ENCODE assay signal across 1 cellular context in the genomic region with DNA sequence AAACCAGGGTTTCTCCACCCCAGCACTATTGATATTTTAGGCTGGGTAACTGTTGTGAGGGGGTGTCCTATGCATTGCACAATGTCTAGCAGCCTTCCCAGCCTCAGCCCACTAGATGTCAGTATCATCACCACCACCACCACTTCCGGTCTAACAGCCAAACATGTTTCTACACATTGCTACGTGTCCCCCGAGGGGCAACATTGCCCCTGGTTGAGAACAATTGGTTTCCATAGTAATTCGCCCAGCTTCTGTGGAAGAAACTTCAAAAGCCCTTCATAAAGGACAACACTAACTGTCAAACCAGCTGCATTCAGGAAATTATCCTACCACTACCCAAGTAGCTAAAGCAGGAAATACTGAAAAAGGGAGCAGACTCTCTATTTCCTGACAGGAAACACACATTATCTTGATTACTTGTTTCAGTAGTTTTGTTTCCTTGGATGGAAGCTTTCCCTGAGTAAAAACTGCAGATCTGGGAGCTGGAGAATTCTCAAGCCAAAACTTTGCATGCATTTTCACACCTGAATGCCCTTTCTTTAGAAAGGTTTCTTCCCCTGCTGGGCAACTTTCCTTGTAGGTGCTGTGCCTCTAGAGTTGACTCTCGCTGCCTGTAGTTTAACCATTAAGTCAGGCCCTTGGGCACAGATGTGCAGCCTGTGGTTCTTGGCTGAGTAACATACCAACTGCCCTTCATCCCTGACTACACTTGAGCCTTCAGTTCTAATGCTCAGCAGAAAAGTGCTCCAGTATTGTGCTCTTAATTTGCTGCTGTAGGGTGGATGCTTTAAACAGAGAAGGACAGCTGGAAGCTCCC.
TF ChIP-seq lines count a peak whose summit lies in the region.

No MANE protein-coding gene starts in this region.

TF ChIP-seq in HepG2, 621 proteins besides CTCF, POLR2A, EP300 and RAD21 (continued from another document):
- TF ChIP-seq POGZ (CRISPR knock-in tag; IDR thresholded peaks at IDR 0.05): peak; percentile 69; the same call in 1 of the 2 replicates
- no peak for TF ChIP-seq SIN3A (IDR thresholded peaks at IDR 0.05; ENCODE audit: borderline replicate concordance, low read depth, low read length)
- TF ChIP-seq ZNF839 (CRISPR knock-in tag; IDR thresholded peaks at IDR 0.05; ENCODE audit: borderline replicate concordance): no peak
- TF ChIP-seq ZNF563 (CRISPR knock-in tag; IDR thresholded peaks at IDR 0.05): no peak
- TF ChIP-seq JDP2 (CRISPR knock-in tag; IDR thresholded peaks at IDR 0.05; ENCODE audit: borderline replicate concordance): no peak
- TF ChIP-seq JUND (CRISPR knock-in tag; IDR thresholded peaks at IDR 0.05): no peak
- TF ChIP-seq LCORL (IDR thresholded peaks at IDR 0.05): no peak
- no peak for TF ChIP-seq LCORL (CRISPR knock-in tag; IDR thresholded peaks at IDR 0.05)
- TF ChIP-seq, protein P1, sequence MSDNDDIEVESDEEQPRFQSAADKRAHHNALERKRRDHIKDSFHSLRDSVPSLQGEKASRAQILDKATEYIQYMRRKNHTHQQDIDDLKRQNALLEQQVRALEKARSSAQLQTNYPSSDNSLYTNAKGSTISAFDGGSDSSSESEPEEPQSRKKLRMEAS (IDR thresholded peaks at IDR 0.05): peak; percentile 30; the same call in 1 of the 2 replicates
- no peak for TF ChIP-seq SOX13 (IDR thresholded peaks at IDR 0.05)
- no peak for TF ChIP-seq SOX13 (CRISPR knock-in tag; conservative IDR thresholded peaks at IDR 0.05 in 1 of 2, IDR thresholded peaks at IDR 0.05 in 1 of 2)
- TF ChIP-seq, protein P2, sequence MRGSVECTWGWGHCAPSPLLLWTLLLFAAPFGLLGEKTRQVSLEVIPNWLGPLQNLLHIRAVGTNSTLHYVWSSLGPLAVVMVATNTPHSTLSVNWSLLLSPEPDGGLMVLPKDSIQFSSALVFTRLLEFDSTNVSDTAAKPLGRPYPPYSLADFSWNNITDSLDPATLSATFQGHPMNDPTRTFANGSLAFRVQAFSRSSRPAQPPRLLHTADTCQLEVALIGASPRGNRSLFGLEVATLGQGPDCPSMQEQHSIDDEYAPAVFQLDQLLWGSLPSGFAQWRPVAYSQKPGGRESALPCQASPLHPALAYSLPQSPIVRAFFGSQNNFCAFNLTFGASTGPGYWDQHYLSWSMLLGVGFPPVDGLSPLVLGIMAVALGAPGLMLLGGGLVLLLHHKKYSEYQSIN (CRISPR knock-in tag; IDR thresholded peaks at IDR 0.05; ENCODE audit: borderline replicate concordance): no peak
- no peak for TF ChIP-seq HNRNPUL1 (IDR thresholded peaks at IDR 0.05; ENCODE audit: low read depth, low read length)
- TF ChIP-seq ZNF232 (CRISPR knock-in tag; IDR thresholded peaks at IDR 0.05; ENCODE audit: borderline replicate concordance): no peak
- TF ChIP-seq TMF1 (CRISPR knock-in tag; IDR thresholded peaks at IDR 0.05; ENCODE audit: low read depth): no peak
- TF ChIP-seq ZBTB38 (CRISPR knock-in tag; IDR thresholded peaks at IDR 0.05): no peak
- TF ChIP-seq FLYWCH1 (CRISPR knock-in tag; IDR thresholded peaks at IDR 0.05): no peak
- TF ChIP-seq RXRB (CRISPR knock-in tag; IDR thresholded peaks at IDR 0.05; ENCODE audit: borderline replicate concordance): no peak
- TF ChIP-seq ETV6 (CRISPR knock-in tag; conservative IDR thresholded peaks at IDR 0.05): no peak
- peak; percentile 23; the same call in 1 of the 2 replicates for TF ChIP-seq DR1 (CRISPR knock-in tag; IDR thresholded peaks at IDR 0.05)
- no peak for TF ChIP-seq KLF16 (CRISPR knock-in tag; IDR thresholded peaks at IDR 0.05)
- TF ChIP-seq, protein P3, sequence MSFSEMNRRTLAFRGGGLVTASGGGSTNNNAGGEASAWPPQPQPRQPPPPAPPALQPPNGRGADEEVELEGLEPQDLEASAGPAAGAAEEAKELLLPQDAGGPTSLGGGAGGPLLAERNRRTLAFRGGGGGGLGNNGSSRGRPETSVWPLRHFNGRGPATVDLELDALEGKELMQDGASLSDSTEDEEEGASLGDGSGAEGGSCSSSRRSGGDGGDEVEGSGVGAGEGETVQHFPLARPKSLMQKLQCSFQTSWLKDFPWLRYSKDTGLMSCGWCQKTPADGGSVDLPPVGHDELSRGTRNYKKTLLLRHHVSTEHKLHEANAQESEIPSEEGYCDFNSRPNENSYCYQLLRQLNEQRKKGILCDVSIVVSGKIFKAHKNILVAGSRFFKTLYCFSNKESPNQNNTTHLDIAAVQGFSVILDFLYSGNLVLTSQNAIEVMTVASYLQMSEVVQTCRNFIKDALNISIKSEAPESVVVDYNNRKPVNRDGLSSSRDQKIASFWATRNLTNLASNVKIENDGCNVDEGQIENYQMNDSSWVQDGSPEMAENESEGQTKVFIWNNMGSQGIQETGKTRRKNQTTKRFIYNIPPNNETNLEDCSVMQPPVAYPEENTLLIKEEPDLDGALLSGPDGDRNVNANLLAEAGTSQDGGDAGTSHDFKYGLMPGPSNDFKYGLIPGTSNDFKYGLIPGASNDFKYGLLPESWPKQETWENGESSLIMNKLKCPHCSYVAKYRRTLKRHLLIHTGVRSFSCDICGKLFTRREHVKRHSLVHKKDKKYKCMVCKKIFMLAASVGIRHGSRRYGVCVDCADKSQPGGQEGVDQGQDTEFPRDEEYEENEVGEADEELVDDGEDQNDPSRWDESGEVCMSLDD (CRISPR knock-in tag; IDR thresholded peaks at IDR 0.05; ENCODE audit: borderline replicate concordance): no peak
- TF ChIP-seq ZFAT (CRISPR knock-in tag; conservative IDR thresholded peaks at IDR 0.05): no peak
- no peak for TF ChIP-seq NCOA1 (CRISPR knock-in tag; IDR thresholded peaks at IDR 0.05)
- peak; percentile 41; the same call in 1 of the 2 replicates for TF ChIP-seq ATF1 (CRISPR knock-in tag; IDR thresholded peaks at IDR 0.05)
- TF ChIP-seq XRCC5 (optimal IDR thresholded peaks at IDR 0.05; ENCODE audit: low read length): peak; percentile 31
- TF ChIP-seq CEBPB (IDR thresholded peaks at IDR 0.05; ENCODE audit: borderline replicate concordance, low read depth, low read length): peak; percentile 92
- TF ChIP-seq, protein P4, sequence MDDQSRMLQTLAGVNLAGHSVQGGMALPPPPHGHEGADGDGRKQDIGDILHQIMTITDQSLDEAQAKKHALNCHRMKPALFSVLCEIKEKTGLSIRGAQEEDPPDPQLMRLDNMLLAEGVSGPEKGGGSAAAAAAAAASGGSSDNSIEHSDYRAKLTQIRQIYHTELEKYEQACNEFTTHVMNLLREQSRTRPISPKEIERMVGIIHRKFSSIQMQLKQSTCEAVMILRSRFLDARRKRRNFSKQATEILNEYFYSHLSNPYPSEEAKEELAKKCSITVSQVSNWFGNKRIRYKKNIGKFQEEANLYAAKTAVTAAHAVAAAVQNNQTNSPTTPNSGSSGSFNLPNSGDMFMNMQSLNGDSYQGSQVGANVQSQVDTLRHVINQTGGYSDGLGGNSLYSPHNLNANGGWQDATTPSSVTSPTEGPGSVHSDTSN (CRISPR knock-in tag; IDR thresholded peaks at IDR 0.05; ENCODE audit: borderline replicate concordance): no peak
- no peak for TF ChIP-seq CCAR2 (optimal IDR thresholded peaks at IDR 0.05; ENCODE audit: low read depth, low read length)
- TF ChIP-seq STAG1 (CRISPR knock-in tag; IDR thresholded peaks at IDR 0.05): peak; percentile 40
- no peak for TF ChIP-seq ZNF20 (CRISPR knock-in tag; IDR thresholded peaks at IDR 0.05)
- TF ChIP-seq, protein P5, sequence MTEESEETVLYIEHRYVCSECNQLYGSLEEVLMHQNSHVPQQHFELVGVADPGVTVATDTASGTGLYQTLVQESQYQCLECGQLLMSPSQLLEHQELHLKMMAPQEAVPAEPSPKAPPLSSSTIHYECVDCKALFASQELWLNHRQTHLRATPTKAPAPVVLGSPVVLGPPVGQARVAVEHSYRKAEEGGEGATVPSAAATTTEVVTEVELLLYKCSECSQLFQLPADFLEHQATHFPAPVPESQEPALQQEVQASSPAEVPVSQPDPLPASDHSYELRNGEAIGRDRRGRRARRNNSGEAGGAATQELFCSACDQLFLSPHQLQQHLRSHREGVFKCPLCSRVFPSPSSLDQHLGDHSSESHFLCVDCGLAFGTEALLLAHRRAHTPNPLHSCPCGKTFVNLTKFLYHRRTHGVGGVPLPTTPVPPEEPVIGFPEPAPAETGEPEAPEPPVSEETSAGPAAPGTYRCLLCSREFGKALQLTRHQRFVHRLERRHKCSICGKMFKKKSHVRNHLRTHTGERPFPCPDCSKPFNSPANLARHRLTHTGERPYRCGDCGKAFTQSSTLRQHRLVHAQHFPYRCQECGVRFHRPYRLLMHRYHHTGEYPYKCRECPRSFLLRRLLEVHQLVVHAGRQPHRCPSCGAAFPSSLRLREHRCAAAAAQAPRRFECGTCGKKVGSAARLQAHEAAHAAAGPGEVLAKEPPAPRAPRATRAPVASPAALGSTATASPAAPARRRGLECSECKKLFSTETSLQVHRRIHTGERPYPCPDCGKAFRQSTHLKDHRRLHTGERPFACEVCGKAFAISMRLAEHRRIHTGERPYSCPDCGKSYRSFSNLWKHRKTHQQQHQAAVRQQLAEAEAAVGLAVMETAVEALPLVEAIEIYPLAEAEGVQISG (CRISPR knock-in tag; IDR thresholded peaks at IDR 0.05): peak; percentile 40; the same call in 1 of the 2 replicates
- TF ChIP-seq, protein P6, sequence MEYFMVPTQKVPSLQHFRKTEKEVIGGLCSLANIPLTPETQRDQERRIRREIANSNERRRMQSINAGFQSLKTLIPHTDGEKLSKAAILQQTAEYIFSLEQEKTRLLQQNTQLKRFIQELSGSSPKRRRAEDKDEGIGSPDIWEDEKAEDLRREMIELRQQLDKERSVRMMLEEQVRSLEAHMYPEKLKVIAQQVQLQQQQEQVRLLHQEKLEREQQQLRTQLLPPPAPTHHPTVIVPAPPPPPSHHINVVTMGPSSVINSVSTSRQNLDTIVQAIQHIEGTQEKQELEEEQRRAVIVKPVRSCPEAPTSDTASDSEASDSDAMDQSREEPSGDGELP (IDR thresholded peaks at IDR 0.05; ENCODE audit: borderline replicate concordance, low read depth): no peak
- TF ChIP-seq GABPA (IDR thresholded peaks at IDR 0.05; ENCODE audit: low read depth, low read length): peak; percentile 66
- TF ChIP-seq GABPA (CRISPR knock-in tag; IDR thresholded peaks at IDR 0.05; ENCODE audit: low read depth): peak; percentile 91
- TF ChIP-seq, protein P7, sequence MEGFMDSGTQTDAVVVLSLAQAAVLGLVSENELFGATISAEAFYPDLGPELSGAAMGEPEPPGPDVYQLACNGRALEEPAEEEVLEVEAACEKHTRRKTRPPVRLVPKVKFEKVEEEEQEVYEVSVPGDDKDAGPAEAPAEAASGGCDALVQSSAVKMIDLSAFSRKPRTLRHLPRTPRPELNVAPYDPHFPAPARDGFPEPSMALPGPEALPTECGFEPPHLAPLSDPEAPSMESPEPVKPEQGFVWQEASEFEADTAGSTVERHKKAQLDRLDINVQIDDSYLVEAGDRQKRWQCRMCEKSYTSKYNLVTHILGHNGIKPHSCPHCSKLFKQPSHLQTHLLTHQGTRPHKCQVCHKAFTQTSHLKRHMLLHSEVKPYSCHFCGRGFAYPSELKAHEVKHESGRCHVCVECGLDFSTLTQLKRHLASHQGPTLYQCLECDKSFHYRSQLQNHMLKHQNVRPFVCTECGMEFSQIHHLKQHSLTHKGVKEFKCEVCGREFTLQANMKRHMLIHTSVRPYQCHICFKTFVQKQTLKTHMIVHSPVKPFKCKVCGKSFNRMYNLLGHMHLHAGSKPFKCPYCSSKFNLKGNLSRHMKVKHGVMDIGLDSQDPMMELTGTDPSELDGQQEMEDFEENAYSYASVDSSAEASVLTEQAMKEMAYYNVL (CRISPR knock-in tag; IDR thresholded peaks at IDR 0.05; ENCODE audit: borderline replicate concordance): 0 out of 2 replicates have a peak, but pooled peaks have one; percentile 53
- no peak for TF ChIP-seq SMAD3 (CRISPR knock-in tag; IDR thresholded peaks at IDR 0.05)
- TF ChIP-seq, protein P8, sequence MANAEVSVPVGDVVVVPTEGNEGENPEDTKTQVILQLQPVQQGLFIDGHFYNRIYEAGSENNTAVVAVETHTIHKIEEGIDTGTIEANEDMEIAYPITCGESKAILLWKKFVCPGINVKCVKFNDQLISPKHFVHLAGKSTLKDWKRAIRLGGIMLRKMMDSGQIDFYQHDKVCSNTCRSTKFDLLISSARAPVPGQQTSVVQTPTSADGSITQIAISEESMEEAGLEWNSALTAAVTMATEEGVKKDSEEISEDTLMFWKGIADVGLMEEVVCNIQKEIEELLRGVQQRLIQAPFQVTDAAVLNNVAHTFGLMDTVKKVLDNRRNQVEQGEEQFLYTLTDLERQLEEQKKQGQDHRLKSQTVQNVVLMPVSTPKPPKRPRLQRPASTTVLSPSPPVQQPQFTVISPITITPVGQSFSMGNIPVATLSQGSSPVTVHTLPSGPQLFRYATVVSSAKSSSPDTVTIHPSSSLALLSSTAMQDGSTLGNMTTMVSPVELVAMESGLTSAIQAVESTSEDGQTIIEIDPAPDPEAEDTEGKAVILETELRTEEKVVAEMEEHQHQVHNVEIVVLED (CRISPR knock-in tag; IDR thresholded peaks at IDR 0.05; ENCODE audit: borderline replicate concordance): no peak
- no peak for TF ChIP-seq ZNF484 (CRISPR knock-in tag; IDR thresholded peaks at IDR 0.05; ENCODE audit: borderline replicate concordance, low read depth)
- no peak for TF ChIP-seq MBNL3 (CRISPR knock-in tag; conservative IDR thresholded peaks at IDR 0.05)
- TF ChIP-seq FOXK1 (CRISPR knock-in tag; IDR thresholded peaks at IDR 0.05; ENCODE audit: borderline replicate concordance, low read depth): no peak
- TF ChIP-seq MIER2 (CRISPR knock-in tag; IDR thresholded peaks at IDR 0.05): peak; percentile 48; the same call in 1 of the 2 replicates
- TF ChIP-seq, protein P9, sequence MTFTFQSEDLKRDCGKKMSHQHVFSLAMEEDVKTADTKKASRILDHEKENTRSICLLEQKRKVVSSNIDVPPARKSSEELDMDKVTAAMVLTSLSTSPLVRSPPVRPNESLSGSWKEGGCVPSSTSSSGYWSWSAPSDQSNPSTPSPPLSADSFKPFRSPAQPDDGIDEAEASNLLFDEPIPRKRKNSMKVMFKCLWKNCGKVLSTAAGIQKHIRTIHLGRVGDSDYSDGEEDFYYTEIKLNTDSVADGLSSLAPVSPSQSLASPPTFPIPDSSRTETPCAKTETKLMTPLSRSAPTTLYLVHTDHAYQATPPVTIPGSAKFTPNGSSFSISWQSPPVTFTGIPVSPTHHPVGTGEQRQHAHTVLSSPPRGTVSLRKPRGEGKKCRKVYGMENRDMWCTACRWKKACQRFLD (CRISPR knock-in tag; IDR thresholded peaks at IDR 0.05; ENCODE audit: borderline replicate concordance): no peak
- TF ChIP-seq PHF21A (CRISPR knock-in tag; IDR thresholded peaks at IDR 0.05): no peak
